In the genomic region with DNA sequence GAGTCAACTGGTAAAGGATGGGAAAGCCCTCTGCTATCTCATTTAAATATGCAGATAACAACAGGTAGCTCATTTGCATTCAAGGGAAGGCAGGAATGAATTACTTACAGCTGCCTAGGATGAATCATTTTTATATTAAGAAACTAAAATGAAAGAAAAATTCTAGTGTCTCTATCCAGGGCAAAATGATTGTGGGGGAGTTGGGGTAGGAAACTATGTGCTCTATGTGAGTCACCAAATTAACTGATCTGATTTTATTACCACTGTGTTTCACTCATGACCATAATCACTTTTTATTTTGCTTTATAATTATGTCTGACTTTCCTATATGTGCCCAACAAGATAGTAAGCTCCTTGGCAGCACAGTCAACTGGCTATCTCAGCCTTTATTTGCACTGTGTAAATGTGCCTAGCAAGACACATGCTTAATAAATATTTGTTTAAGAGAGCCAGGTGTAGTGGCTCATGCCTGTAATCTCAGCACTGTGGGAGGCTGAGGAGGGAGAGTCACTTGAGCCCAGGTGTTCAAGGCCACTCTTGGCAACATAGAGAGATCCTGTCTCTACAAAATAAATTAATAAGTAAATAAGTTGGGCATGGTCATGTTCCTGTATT, we compare ENCODE assay signal across 1 cellular context.
TF ChIP-seq lines count a peak whose summit lies in the region.

No MANE protein-coding gene starts in this region.

TF ChIP-seq in GM23338, 12 proteins besides CTCF, POLR2A, EP300 and RAD21 (continued from another document):
- TF ChIP-seq, protein P1, sequence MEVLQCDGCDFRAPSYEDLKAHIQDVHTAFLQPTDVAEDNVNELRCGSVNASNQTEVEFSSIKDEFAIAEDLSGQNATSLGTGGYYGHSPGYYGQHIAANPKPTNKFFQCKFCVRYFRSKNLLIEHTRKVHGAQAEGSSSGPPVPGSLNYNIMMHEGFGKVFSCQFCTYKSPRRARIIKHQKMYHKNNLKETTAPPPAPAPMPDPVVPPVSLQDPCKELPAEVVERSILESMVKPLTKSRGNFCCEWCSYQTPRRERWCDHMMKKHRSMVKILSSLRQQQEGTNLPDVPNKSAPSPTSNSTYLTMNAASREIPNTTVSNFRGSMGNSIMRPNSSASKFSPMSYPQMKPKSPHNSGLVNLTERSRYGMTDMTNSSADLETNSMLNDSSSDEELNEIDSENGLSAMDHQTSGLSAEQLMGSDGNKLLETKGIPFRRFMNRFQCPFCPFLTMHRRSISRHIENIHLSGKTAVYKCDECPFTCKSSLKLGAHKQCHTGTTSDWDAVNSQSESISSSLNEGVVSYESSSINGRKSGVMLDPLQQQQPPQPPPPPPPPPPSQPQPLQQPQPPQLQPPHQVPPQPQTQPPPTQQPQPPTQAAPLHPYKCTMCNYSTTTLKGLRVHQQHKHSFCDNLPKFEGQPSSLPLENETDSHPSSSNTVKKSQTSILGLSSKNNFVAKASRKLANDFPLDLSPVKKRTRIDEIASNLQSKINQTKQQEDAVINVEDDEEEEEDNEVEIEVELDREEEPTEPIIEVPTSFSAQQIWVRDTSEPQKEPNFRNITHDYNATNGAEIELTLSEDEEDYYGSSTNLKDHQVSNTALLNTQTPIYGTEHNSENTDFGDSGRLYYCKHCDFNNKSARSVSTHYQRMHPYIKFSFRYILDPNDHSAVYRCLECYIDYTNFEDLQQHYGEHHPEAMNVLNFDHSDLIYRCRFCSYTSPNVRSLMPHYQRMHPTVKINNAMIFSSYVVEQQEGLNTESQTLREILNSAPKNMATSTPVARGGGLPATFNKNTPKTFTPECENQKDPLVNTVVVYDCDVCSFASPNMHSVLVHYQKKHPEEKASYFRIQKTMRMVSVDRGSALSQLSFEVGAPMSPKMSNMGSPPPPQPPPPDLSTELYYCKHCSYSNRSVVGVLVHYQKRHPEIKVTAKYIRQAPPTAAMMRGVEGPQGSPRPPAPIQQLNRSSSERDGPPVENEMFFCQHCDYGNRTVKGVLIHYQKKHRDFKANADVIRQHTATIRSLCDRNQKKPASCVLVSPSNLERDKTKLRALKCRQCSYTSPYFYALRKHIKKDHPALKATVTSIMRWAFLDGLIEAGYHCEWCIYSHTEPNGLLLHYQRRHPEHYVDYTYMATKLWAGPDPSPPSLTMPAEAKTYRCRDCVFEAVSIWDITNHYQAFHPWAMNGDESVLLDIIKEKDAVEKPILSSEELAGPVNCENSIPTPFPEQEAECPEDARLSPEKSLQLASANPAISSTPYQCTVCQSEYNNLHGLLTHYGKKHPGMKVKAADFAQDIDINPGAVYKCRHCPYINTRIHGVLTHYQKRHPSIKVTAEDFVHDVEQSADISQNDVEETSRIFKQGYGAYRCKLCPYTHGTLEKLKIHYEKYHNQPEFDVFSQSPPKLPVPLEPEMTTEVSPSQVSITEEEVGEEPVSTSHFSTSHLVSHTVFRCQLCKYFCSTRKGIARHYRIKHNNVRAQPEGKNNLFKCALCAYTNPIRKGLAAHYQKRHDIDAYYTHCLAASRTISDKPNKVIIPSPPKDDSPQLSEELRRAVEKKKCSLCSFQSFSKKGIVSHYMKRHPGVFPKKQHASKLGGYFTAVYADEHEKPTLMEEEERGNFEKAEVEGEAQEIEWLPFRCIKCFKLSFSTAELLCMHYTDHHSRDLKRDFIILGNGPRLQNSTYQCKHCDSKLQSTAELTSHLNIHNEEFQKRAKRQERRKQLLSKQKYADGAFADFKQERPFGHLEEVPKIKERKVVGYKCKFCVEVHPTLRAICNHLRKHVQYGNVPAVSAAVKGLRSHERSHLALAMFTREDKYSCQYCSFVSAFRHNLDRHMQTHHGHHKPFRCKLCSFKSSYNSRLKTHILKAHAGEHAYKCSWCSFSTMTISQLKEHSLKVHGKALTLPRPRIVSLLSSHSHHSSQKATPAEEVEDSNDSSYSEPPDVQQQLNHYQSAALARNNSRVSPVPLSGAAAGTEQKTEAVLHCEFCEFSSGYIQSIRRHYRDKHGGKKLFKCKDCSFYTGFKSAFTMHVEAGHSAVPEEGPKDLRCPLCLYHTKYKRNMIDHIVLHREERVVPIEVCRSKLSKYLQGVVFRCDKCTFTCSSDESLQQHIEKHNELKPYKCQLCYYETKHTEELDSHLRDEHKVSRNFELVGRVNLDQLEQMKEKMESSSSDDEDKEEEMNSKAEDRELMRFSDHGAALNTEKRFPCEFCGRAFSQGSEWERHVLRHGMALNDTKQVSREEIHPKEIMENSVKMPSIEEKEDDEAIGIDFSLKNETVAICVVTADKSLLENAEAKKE (CRISPR knock-in tag; IDR thresholded peaks at IDR 0.05), result no peak
- TF ChIP-seq NANOG (IDR thresholded peaks at IDR 0.05; ENCODE audit: borderline replicate concordance) (no peak), CREB1 (CRISPR knock-in tag; IDR thresholded peaks at IDR 0.05; ENCODE audit: low read depth) (no peak), EZH2 (IDR thresholded peaks at IDR 0.05; ENCODE audit: low read depth, unreplicated experiment) (no peak)
